8 cellular contexts compared by ENCODE assay signal in the genomic region with DNA sequence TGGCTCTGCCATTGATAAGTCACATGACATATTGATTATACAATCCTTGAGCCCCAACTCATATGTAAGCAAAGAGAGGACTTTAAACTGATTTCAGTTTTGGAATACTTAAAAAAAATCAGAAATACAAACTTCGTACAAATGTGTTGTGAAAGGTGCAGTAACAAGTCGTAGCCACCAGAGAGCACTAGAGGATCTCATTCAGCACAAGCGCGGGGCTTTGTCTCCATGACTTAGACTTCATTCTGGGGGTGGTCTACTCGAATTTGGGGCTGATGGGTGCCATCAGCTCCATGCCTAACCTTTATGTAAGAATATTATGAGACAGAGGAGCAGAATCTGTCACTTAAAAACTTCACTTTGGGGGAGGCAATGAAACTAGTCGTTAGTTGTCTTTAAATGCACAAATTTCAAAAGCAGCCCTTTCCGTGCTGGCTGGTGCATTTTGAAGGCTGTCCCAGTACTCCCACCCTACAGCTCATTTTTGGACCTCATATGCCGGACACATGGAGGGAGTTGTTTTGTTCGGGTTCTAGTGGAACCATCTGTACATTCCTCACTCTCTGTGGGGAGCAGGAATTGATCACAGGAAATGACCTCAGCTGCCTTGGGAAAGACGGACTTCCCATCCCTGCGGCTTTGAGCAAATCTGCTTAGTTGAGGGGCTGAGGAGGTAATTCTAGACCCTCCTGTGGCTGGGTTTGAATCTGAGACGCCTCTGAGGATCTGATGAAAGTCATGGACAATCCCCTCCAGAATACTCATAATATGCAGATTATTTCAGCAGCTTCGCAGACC.
DNase-seq lines count a peak whose midpoint lies in the region; ATAC-seq lines count a peak whose summit lies in the region.

No MANE protein-coding gene starts in this region.

- in situ Hi-C loops in T47D (cut with HindIII; ENCODE audit: low pct_unique_long_range_greater_than_20kb, low sequenced_read_pairs): loop anchor here (25.0 kb wide), 1 partner anchor 368 kb away; no protein-coding TSS in a partner anchor

- peak; percentile 30 for DNase-seq in activated gamma-delta T cell treated with Interleukin-2 at 50 U/mL for 16 hours
- no peak for DNase-seq in activated gamma-delta T cell (lab: John Stamatoyannopoulos, UW)
- DNase-seq in NCI-H128 (lab: John Stamatoyannopoulos, UW; ENCODE audit: unreplicated experiment): peak; percentile 51
- DNase-seq in T-helper 9 cell: peak; percentile 10
- peak; percentile 37 to 65 for DNase-seq in T47D (ENCODE audit: low read depth in 1 of 2, low spot score in 1 of 2)
- peak; percentile 76 for DNase-seq in iris pigment epithelial cell (ENCODE audit: low read depth)
- DNase-seq in stimulated activated CD4-positive, alpha-beta T cell treated with anti-CD3 and anti-CD28 coated beads, Interleukin-1b, Interleukin-23, amount 100 ng/mL, for 24 hours (ENCODE audit: low read depth in 4 of 4, low spot score in 1 of 4): peak in 3 of 4 experiments; percentile 13 to 14 (median 13)

- no peak for ATAC-seq in HG02973 (IDR thresholded peaks at IDR 0.05; ENCODE audit: unreplicated experiment)
